19 cellular contexts compared by ENCODE assay signal in the genomic region with DNA sequence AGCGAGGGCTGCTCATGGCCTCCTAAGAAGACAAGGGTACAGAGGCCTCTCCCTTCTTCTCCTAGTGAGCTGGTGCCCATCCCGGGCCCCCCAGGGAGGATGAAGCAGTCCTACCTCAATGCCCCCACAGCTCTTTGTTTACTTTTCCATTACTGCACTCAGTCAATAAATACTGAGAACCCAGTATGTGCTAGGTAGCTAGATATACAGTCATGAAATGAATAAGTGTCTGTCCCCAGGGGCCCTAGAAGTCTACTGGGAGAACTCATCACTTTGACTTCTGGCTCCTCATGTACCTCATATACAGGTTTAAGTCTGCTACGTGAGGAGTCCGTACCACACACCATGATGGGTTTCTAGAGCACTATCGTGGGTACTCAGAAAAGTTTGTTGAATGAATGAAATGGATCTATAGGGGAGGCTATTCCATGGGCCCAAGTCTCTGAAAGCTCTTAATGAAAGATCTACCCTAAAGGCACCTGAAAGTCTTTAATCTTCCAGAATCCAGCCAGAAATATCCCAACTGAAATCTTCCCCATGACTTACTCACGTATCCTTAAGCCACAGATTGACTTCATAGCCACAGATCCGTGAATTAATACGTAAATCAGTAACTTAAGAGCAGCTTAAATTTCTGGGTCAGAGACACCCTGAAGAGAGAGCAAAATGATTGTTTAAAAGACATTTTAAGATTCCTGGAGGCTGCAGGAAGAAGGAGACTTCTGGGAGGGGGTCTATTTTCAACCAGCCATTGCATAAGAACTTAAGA. TPM values are rescaled to one million over a fixed set of nuclear protein-coding genes. Genes with fewer than 3 reads are reported as not detected.
DNase-seq lines count a peak whose midpoint lies in the region; ATAC-seq and TF ChIP-seq lines count a peak whose summit lies in the region.
"Had no signal": no experiment of that assay in that cellular context is flagged by ENCODE, and none has a peak within 500 bp of the region (broad histone marks: within the 10 kb centered on the region; RNA-seq: fewer than 3 reads in every experiment).

No MANE protein-coding gene starts in this region.

- no peak overlapping the region for H3K27ac ChIP-seq in CD8-positive, alpha-beta T cell (ENCODE audit: low read depth, low read length)
- H3K27ac ChIP-seq: Peyer's patch had no signal

- no peaks in the 10 kb centered on the region for H3K9me3 Mint-ChIP-seq in CD8-positive, alpha-beta T cell
- H3K9me3 Mint-ChIP-seq: H9; T-helper 2 cell treated with Interferon-gamma antibody and Interleukin-4, amounts not matched to agents 5 μg/mL and 100 μg/mL, for 36 hours had no signal

- CTCF ChIA-PET in CD8-positive, alpha-beta T cell (lab: Charles Lee): no interaction called here

- no peaks in the 10 kb centered on the region for H3K36me3 Mint-ChIP-seq in CD8-positive, alpha-beta T cell

- DNase-seq in epithelial cell of proximal tubule (ENCODE audit: low read depth): peak; percentile 62
- DNase-seq in CD8-positive, alpha-beta T cell: no peak
- no peak for DNase-seq in activated CD4-positive, CD25-positive, alpha-beta regulatory T cell (lab: John Stamatoyannopoulos, UW)
- no peak for DNase-seq in SIG-M5 (lab: John Stamatoyannopoulos, UW)
- DNase-seq: C1 segment of cervical spinal cord, COR-L47, H9, Karpas-422, MM.1S, NCI-H1105 treated with DMSO at 0.1 percent for 48 hours, NCI-H187 treated with DMSO at 0.1 percent for 48 hours, NCI-H2171, NCI-H510A, Peyer's patch, SHP77 had no signal

- H3K27me3 ChIP-seq in CD8-positive, alpha-beta T cell (ENCODE audit: insufficient read depth, low read length): no peaks in the 10 kb centered on the region
- H3K27me3 ChIP-seq: Peyer's patch had no signal

- intact Hi-C loops in CD8-positive, alpha-beta T cell (cut with DNase I, micrococcal nuclease): no loop called here

- POLR2A ChIA-PET in CD8-positive, alpha-beta T cell (lab: Charles Lee): no interaction called here

- H3K4me1 ChIP-seq in CD8-positive, alpha-beta T cell (ENCODE audit: insufficient read depth, low read length): peaks cover 13% of the 10 kb centered on the region
- H3K4me1 ChIP-seq: Peyer's patch had no signal

- H3K9me3 ChIP-seq in CD8-positive, alpha-beta T cell (ENCODE audit: low read length): no peaks in the 10 kb centered on the region
- H3K9me3 ChIP-seq: Peyer's patch had no signal

- no peaks in the 10 kb centered on the region for H3K36me3 ChIP-seq in CD8-positive, alpha-beta T cell (ENCODE audit: insufficient read depth, low read length)
- H3K36me3 ChIP-seq: Peyer's patch had no signal

- ATAC-seq in GM21619 (IDR thresholded peaks at IDR 0.05; ENCODE audit: unreplicated experiment) (peak; percentile 84), HG03378 (IDR thresholded peaks at IDR 0.05; ENCODE audit: unreplicated experiment) (peak; percentile 65), GM19455 (IDR thresholded peaks at IDR 0.05; ENCODE audit: unreplicated experiment) (no peak)
- ATAC-seq in CD8-positive, alpha-beta T cell: no peak

- no peak overlapping the region for H3K4me3 Mint-ChIP-seq in CD8-positive, alpha-beta T cell
- H3K4me3 Mint-ChIP-seq: H9; T-helper 2 cell treated with Interferon-gamma antibody and Interleukin-4, amounts not matched to agents 5 μg/mL and 100 μg/mL, for 36 hours had no signal

- no peak for TF ChIP-seq CTCF in epithelial cell of proximal tubule (conservative IDR thresholded peaks at IDR 0.05; ENCODE audit: low read depth, low read length)
- no peak for TF ChIP-seq CTCF in CD8-positive, alpha-beta T cell (IDR thresholded peaks at IDR 0.05)

- H3K27me3 Mint-ChIP-seq in CD8-positive, alpha-beta T cell (ENCODE audit: low read depth): peaks cover 2% of the 10 kb centered on the region

- peaks cover 16% of the 10 kb centered on the region for H3K4me1 Mint-ChIP-seq in CD8-positive, alpha-beta T cell (ENCODE audit: low read depth)

- no peak overlapping the region for H3K27ac Mint-ChIP-seq in CD8-positive, alpha-beta T cell
- H3K27ac Mint-ChIP-seq: H9; T-helper 2 cell treated with Interferon-gamma antibody and Interleukin-4, amounts not matched to agents 5 μg/mL and 100 μg/mL, for 36 hours had no signal

- no peak overlapping the region for H3K4me3 ChIP-seq in epithelial cell of proximal tubule (ENCODE audit: low read depth, low read length)
- H3K4me3 ChIP-seq in CD8-positive, alpha-beta T cell (ENCODE audit: low read depth, low read length): no peak overlapping the region
- H3K4me3 ChIP-seq: Peyer's patch had no signal

RNA-seq across cellular contexts. Expression of gene POMP, which starts 51.6 kb away (rescaled TPM):
- 159 and 165 TPM in 2 replicates for total RNA-seq in epithelial cell of proximal tubule
- 10 to 100 TPM; 34.7 to 38.0 TPM for total RNA-seq in CD8-positive, alpha-beta T cell

Comparison
In these comparisons a context has a peak if more than half of its experiments do, and no peak if none do; other contexts are left out.
1. ATAC-seq: peak in GM21619 (single experiment) and HG03378 (single experiment); none in GM19455 (single experiment) and CD8-positive, alpha-beta T cell (single experiment).